Comparison of ENCODE assay signal across 22 cellular contexts in genomic region chr13:35565273-35565672, GRCh38.
DNase-seq lines count a peak whose midpoint lies in the region; ATAC-seq, FAIRE-seq and TF ChIP-seq lines count a peak whose summit lies in the region.
"Had no signal": no experiment of that assay in that cellular context is flagged by ENCODE, and none has a peak within 500 bp of the region (broad histone marks: within the 10 kb centered on the region; RNA-seq: fewer than 3 reads in every experiment).

No MANE protein-coding gene starts in this region.

- H3K27me3 Mint-ChIP-seq in natural killer cell (ENCODE audit: low read depth in 2 of 2): no peaks in the 10 kb centered on the region
- H3K27me3 Mint-ChIP-seq in activated naive CD8-positive, alpha-beta T cell treated with anti-CD3 and anti-CD28 coated beads, Interleukin-2, amount 50 U/mL, for 24 hours: no peaks in the 10 kb centered on the region
- H3K27me3 Mint-ChIP-seq: B cell; CD4-positive, alpha-beta T cell had no signal

- H3K4me1 Mint-ChIP-seq in natural killer cell: peaks cover 29 to 34% of the 10 kb centered on the region in 2 donors
- no peaks in the 10 kb centered on the region for H3K4me1 Mint-ChIP-seq in activated naive CD8-positive, alpha-beta T cell treated with anti-CD3 and anti-CD28 coated beads, Interleukin-2, amount 50 U/mL, for 24 hours
- H3K4me1 Mint-ChIP-seq: B cell had no signal

- no peaks in the 10 kb centered on the region for H3K27me3 ChIP-seq in Loucy (ENCODE audit: insufficient read depth, low read length, poor library complexity, severe bottlenecking)
- H3K27me3 ChIP-seq in SK-N-SH (ENCODE audit: insufficient read depth): no peaks in the 10 kb centered on the region
- H3K27me3 ChIP-seq: BLaER1 treated with 17β-estradiol and CSF1 and Interleukin-3, amounts not matched to agents 10 nM and 100 nM had no signal

- H3K79me2 ChIP-seq in Loucy (ENCODE audit: insufficient read depth, low read length) (no peaks in the 10 kb centered on the region), SK-N-SH (ENCODE audit: insufficient read depth) (no peaks in the 10 kb centered on the region)

- DNase-seq in SK-N-SH (no peak), frontal cortex (ENCODE audit: low spot score in 2 of 2) (no peak), natural killer cell (no peak)
- no peak for DNase-seq in activated naive CD8-positive, alpha-beta T cell treated with anti-CD3 and anti-CD28 coated beads, Interleukin-2, amount 50 U/mL, for 24 hours
- DNase-seq: 8988T; AML-193; Caco-2; Calu3; CD4-positive, alpha-beta T cell; CD8-positive, alpha-beta T cell; DMS79 treated with DMSO at 0.1 percent for 48 hours; GF-D8 had no signal

- ATAC-seq in natural killer cell (no peak), HG03378 (IDR thresholded peaks at IDR 0.05; ENCODE audit: unreplicated experiment) (no peak)
- no peak for ATAC-seq in activated naive CD8-positive, alpha-beta T cell treated with anti-CD3 and anti-CD28 coated beads, Interleukin-2, amount 50 U/mL, for 24 hours
- ATAC-seq: A549; CD8-positive, alpha-beta T cell had no signal

- H3K36me3 Mint-ChIP-seq in natural killer cell: no peaks in the 10 kb centered on the region
- H3K36me3 Mint-ChIP-seq in activated naive CD8-positive, alpha-beta T cell treated with anti-CD3 and anti-CD28 coated beads, Interleukin-2, amount 50 U/mL, for 24 hours (ENCODE audit: low read depth): no peaks in the 10 kb centered on the region
- H3K36me3 Mint-ChIP-seq: CD8-positive, alpha-beta T cell had no signal

- intact Hi-C loops in natural killer cell (cut with micrococcal nuclease): no loop called here

- H4K20me1 ChIP-seq in Loucy (ENCODE audit: insufficient read depth, low read length, poor library complexity, severe bottlenecking) (no peaks in the 10 kb centered on the region), SK-N-SH (ENCODE audit: insufficient read depth) (no peaks in the 10 kb centered on the region)
- H4K20me1 ChIP-seq: BLaER1 treated with 17β-estradiol and CSF1 and Interleukin-3, amounts not matched to agents 10 nM and 100 nM had no signal

- no peaks in the 10 kb centered on the region for H3K9me3 ChIP-seq in Loucy (ENCODE audit: insufficient read depth, low read depth, low read length)
- H3K9me3 ChIP-seq in SK-N-SH: no peaks in the 10 kb centered on the region
- H3K9me3 ChIP-seq: A549; BLaER1 treated with 17β-estradiol and CSF1 and Interleukin-3, amounts not matched to agents 10 nM and 100 nM; Caco-2 had no signal

- peaks cover 10% of the 10 kb centered on the region for H3F3A ChIP-seq in Loucy (ENCODE audit: low read depth)
- H3F3A ChIP-seq in SK-N-SH (replicated peaks; ENCODE audit: insufficient read depth): peaks cover 3% of the 10 kb centered on the region

- H3K36me3 ChIP-seq in Loucy (ENCODE audit: insufficient read depth, low read length) (no peaks in the 10 kb centered on the region), SK-N-SH (replicated peaks in 1 of 2; ENCODE audit: control insufficient read depth in 1 of 2, insufficient read depth in 2 of 2, low read length in 1 of 2) (peaks cover 24 to 33% of the 10 kb centered on the region in 2 experiments)
- H3K36me3 ChIP-seq: BLaER1 treated with 17β-estradiol and CSF1 and Interleukin-3, amounts not matched to agents 10 nM and 100 nM had no signal

- peaks cover 43% of the 10 kb centered on the region for H3K4me1 ChIP-seq in Loucy (ENCODE audit: insufficient read depth, low read length, poor library complexity, severe bottlenecking)
- peaks cover 0 to 4% of the 10 kb centered on the region in 2 experiments; a peak in 2 of 4 replicates for H3K4me1 ChIP-seq in SK-N-SH (ENCODE audit: control insufficient read depth in 1 of 2, insufficient read depth in 2 of 2, low read depth in 1 of 2, low read length in 1 of 2)
- H3K4me1 ChIP-seq: A549; BLaER1 treated with 17β-estradiol and CSF1 and Interleukin-3, amounts not matched to agents 10 nM and 100 nM; Caco-2 had no signal

- H2AFZ ChIP-seq in Loucy (ENCODE audit: low read length): no peak overlapping the region
- no peak overlapping the region for H2AFZ ChIP-seq in SK-N-SH (ENCODE audit: low read depth)

- CTCF ChIA-PET in SK-N-SH (lab: Yijun Ruan, JAX): interaction anchor here (0.7 to 1.6 kb wide), 3 partner anchors 9 to 222 kb away, joined by 3 read pairs; no protein-coding TSS in a partner anchor

- TF ChIP-seq RAD21 in SK-N-SH (IDR thresholded peaks at IDR 0.05; ENCODE audit: low read length): no peak

- H3K4me3 Mint-ChIP-seq in natural killer cell: no peak overlapping the region
- no peak overlapping the region for H3K4me3 Mint-ChIP-seq in activated naive CD8-positive, alpha-beta T cell treated with anti-CD3 and anti-CD28 coated beads, Interleukin-2, amount 50 U/mL, for 24 hours
- H3K4me3 Mint-ChIP-seq: B cell; CD4-positive, alpha-beta T cell; CD8-positive, alpha-beta T cell had no signal

- 100% methylated on average over 1 of the region's 1 CpG for WGBS in SK-N-SH (ENCODE audit: low lambda C conversion rate)

- H3K9ac ChIP-seq in Loucy (ENCODE audit: low read depth, low read length, poor library complexity, severe bottlenecking): no peak overlapping the region
- no peak overlapping the region for H3K9ac ChIP-seq in SK-N-SH
- H3K9ac ChIP-seq: BLaER1 treated with 17β-estradiol and CSF1 and Interleukin-3, amounts not matched to agents 10 nM and 100 nM had no signal

- TF ChIP-seq CTCF in Loucy (conservative IDR thresholded peaks at IDR 0.05; ENCODE audit: low read length) (no peak), SK-N-SH (IDR thresholded peaks at IDR 0.05) (no peak), natural killer cell (IDR thresholded peaks at IDR 0.05) (no peak)

- peak in 1 of 2 experiments; percentile 27; a peak in 1 of 4 replicates for TF ChIP-seq EP300 in SK-N-SH (IDR thresholded peaks at IDR 0.05; ENCODE audit: borderline replicate concordance in 1 of 2, low read depth in 1 of 2, low read length in 1 of 2)

- H3K27ac ChIP-seq in SK-N-SH (ENCODE audit: low read depth in 2 of 2, low read length in 1 of 2): no peak overlapping the region
- H3K27ac ChIP-seq: A549; BLaER1 treated with 17β-estradiol and CSF1 and Interleukin-3, amounts not matched to agents 10 nM and 100 nM; C4-2B had no signal

- no peaks in the 10 kb centered on the region for H3K9me3 Mint-ChIP-seq in natural killer cell
- H3K9me3 Mint-ChIP-seq in activated naive CD8-positive, alpha-beta T cell treated with anti-CD3 and anti-CD28 coated beads, Interleukin-2, amount 50 U/mL, for 24 hours: no peaks in the 10 kb centered on the region
- H3K9me3 Mint-ChIP-seq: CD4-positive, alpha-beta T cell; CD8-positive, alpha-beta T cell had no signal

- peak overlapping the region in 1 of 2 donors; percentile 81 for H3K27ac Mint-ChIP-seq in natural killer cell
- no peak overlapping the region for H3K27ac Mint-ChIP-seq in activated naive CD8-positive, alpha-beta T cell treated with anti-CD3 and anti-CD28 coated beads, Interleukin-2, amount 50 U/mL, for 24 hours
- H3K27ac Mint-ChIP-seq: B cell; CD4-positive, alpha-beta T cell; CD8-positive, alpha-beta T cell had no signal

- H3K4me2 ChIP-seq in Loucy (ENCODE audit: low read depth, low read length, poor library complexity, severe bottlenecking) (peak overlapping the region; percentile 30), SK-N-SH (no peak overlapping the region)
- H3K4me2 ChIP-seq: A549; BLaER1 treated with 17β-estradiol and CSF1 and Interleukin-3, amounts not matched to agents 10 nM and 100 nM had no signal

- H3K4me3 ChIP-seq in Loucy (ENCODE audit: low read length, poor library complexity, severe bottlenecking): peak overlapping the region; percentile 28
- H3K4me3 ChIP-seq in SK-N-SH (ENCODE audit: low read depth in 2 of 2, low read length in 1 of 2): no peak overlapping the region
- H3K4me3 ChIP-seq: A549; BLaER1 treated with 17β-estradiol and CSF1 and Interleukin-3, amounts not matched to agents 10 nM and 100 nM had no signal

- POLR2A ChIA-PET in SK-N-SH (lab: Yijun Ruan, JAX): interaction anchor here (1.2 kb wide), 1 partner anchor 80 kb away, joined by 3 read pairs; no protein-coding TSS in a partner anchor

- peak; percentile 24 for FAIRE-seq in frontal cortex (lab: Jason Lieb, UNC)
- FAIRE-seq: A549, D721Med, G401.6, GM12891, GM19239 had no signal

- H3K9me2 ChIP-seq in Loucy (replicated peaks; ENCODE audit: low read depth, low read length) (no peaks in the 10 kb centered on the region), SK-N-SH (no peaks in the 10 kb centered on the region)

TF ChIP-seq in SK-N-SH, 30 proteins besides CTCF, POLR2A, EP300 and RAD21:
- no peak for TF ChIP-seq IRF3 (IDR thresholded peaks at IDR 0.05; ENCODE audit: low read depth, low read length)
- TF ChIP-seq USF2 (IDR thresholded peaks at IDR 0.05; ENCODE audit: borderline replicate concordance, low read depth, low read length): no peak
- TF ChIP-seq GATA2 (CRISPR knock-in tag; IDR thresholded peaks at IDR 0.05): peak; percentile 80
- peak; percentile 31 for TF ChIP-seq CHD2 (IDR thresholded peaks at IDR 0.05; ENCODE audit: low read length, partially characterized antibody)
- peak; percentile 88; the same call in 1 of the 2 replicates for TF ChIP-seq RCOR1 (IDR thresholded peaks at IDR 0.05; ENCODE audit: low read length)
TF ChIP-seq in SK-N-SH: peak in this region for 3.
